ENCODE assay signal across 25 cellular contexts in the genomic region with DNA sequence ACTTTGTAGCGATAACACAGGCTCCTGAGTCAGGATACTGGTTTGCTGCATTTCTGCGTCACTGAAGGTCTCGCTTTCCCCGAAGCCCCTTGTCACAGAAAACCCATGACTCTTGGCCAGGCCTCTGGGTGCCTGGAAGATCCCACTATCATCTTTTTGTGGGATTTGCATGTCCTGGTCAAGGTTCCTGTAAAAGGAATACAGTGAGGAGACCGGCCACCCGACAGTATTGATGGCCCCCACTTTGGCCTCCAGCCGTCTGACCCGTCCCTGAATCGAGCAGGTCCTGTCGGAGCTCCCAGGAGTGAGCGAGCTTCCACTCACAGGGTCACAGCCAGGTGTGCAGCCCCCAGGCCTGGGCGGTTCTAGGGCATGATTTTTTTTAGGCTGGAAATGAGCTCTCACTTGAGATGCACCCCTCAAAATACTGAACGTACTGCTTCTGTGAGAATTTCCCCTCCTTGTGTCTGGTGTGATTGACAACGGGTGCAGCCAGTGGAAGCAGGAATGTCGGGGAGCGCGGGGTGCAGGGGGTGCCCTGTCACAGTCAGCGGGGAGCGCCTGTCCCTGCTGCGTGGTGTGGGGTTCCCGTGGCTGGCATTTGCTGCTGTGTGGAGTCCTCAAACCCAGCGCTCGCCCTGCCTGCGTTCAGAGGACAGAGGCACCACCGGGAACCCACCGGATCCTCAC.
DNase-seq lines count a peak whose midpoint lies in the region; ATAC-seq and TF ChIP-seq lines count a peak whose summit lies in the region.
"Had no signal": no experiment of that assay in that cellular context is flagged by ENCODE, and none has a peak within 500 bp of the region (broad histone marks: within the 10 kb centered on the region; RNA-seq: fewer than 3 reads in every experiment).

No MANE protein-coding gene starts in this region.

- H3K27me3 ChIP-seq in heart right ventricle (no peaks in the 10 kb centered on the region), PC-3 (ENCODE audit: low read length) (no peaks in the 10 kb centered on the region), spleen (replicated peaks in 1 of 7) (no peaks in the 10 kb centered on the region)
- H3K27me3 ChIP-seq: BLaER1, colonic mucosa, left lung, right lobe of liver had no signal

- WGBS in heart right ventricle, 2 donors: 92 to 93% methylated on average over 26 of the region's 26 CpGs
- 88 to 94% (median 93%) methylated on average over 17 to 26 of the region's 26 CpGs for WGBS in spleen, 5 donors

- H2AFZ ChIP-seq in PC-3 (ENCODE audit: low read length): no peak overlapping the region
- H2AFZ ChIP-seq: parathyroid adenoma had no signal

- H3K27ac ChIP-seq in heart right ventricle (no peak overlapping the region), PC-3 (ENCODE audit: low read length) (peak overlapping the region; percentile 99), spleen (no peak overlapping the region)
- H3K27ac ChIP-seq: BLaER1, colonic mucosa, left lung, parathyroid adenoma, right lobe of liver, VCaP had no signal

- no peak for TF ChIP-seq POLR2A in spleen (IDR thresholded peaks at IDR 0.05)

- H3K36me3 ChIP-seq in heart right ventricle: peaks cover 0 to 99% (median 34%) of the 10 kb centered on the region in 9 donors
- peaks cover 20% of the 10 kb centered on the region; the same call in 1 of the 2 replicates for H3K36me3 ChIP-seq in PC-3 (ENCODE audit: low read depth, low read length)
- H3K36me3 ChIP-seq in spleen: peaks cover 0 to 100% (median 65%) of the 10 kb centered on the region in 6 donors
- H3K36me3 ChIP-seq: colonic mucosa had no signal

- POLR2A ChIA-PET in PC-3 (lab: Charles Lee; ENCODE audit: unreplicated experiment): no interaction called here

- H3K9me3 Mint-ChIP-seq in effector memory CD8-positive, alpha-beta T cell: no peaks in the 10 kb centered on the region
- H3K9me3 Mint-ChIP-seq: natural killer cell treated with Interleukin-12 subunit alpha and Interleukin-12 subunit beta and Interleukin-15 and Interleukin-18, amount 100 ng/mL, for 72 hours; T-helper 1 cell treated with Interleukin-12 subunit alpha and Interleukin-12 subunit beta and Interleukin-4 antibody, amounts not matched to agents 30 μg/mL and 1 μg/mL, for 36 hours had no signal

- no peak for ATAC-seq in Right ventricle myocardium superior (ENCODE audit: poor library complexity)
- no peak for ATAC-seq in heart right ventricle
- no peak for ATAC-seq in PC-3
- no peak for ATAC-seq in effector memory CD8-positive, alpha-beta T cell (replicated peaks)
- ATAC-seq in GM18858 (IDR thresholded peaks at IDR 0.05; ENCODE audit: unreplicated experiment): no peak
- ATAC-seq: left lung had no signal

- H3K9me2 ChIP-seq in PC-3 (replicated peaks; ENCODE audit: low read length): no peaks in the 10 kb centered on the region

- H3K27ac Mint-ChIP-seq in effector memory CD8-positive, alpha-beta T cell: peak overlapping the region; percentile 69 to 93

- H3F3A ChIP-seq in PC-3 (ENCODE audit: low read length, unreplicated experiment): no peaks in the 10 kb centered on the region

- peak overlapping the region; percentile 87 for H3K9ac ChIP-seq in PC-3 (ENCODE audit: low read length)
- H3K9ac ChIP-seq: BLaER1, parathyroid adenoma had no signal

- no peaks in the 10 kb centered on the region for H4K20me1 ChIP-seq in PC-3 (ENCODE audit: low read length)

- no peaks in the 10 kb centered on the region for H3K4me1 ChIP-seq in heart right ventricle
- peaks cover 33% of the 10 kb centered on the region for H3K4me1 ChIP-seq in PC-3 (ENCODE audit: insufficient read depth, low read length)
- H3K4me1 ChIP-seq in spleen: no peaks in the 10 kb centered on the region
- H3K4me1 ChIP-seq: colonic mucosa, left lung, parathyroid adenoma, right lobe of liver had no signal

- peaks cover 12% of the 10 kb centered on the region; the same call in 1 of the 2 replicates for H3K79me2 ChIP-seq in PC-3 (ENCODE audit: low read length)

- BruUV-seq in PC-3 (replicated peaks; lab: Mats Ljungman, UMichigan): no TSS peak

- CTCF ChIA-PET in PC-3 (lab: Charles Lee): no interaction called here

- no peak overlapping the region for H3K4me3 ChIP-seq in heart right ventricle
- peak overlapping the region; percentile 13; the same call in 1 of the 2 replicates for H3K4me3 ChIP-seq in PC-3 (ENCODE audit: low read length)
- H3K4me3 ChIP-seq in spleen: no peak overlapping the region
- H3K4me3 ChIP-seq: BLaER1, colonic mucosa, left lung, right lobe of liver had no signal

- H3K4me2 ChIP-seq in PC-3 (ENCODE audit: low read length): peak overlapping the region; percentile 69

- H3K9me3 ChIP-seq in heart right ventricle: no peaks in the 10 kb centered on the region
- H3K9me3 ChIP-seq in PC-3 (ENCODE audit: low read length): no peaks in the 10 kb centered on the region
- no peaks in the 10 kb centered on the region for H3K9me3 ChIP-seq in spleen
- H3K9me3 ChIP-seq: BLaER1, colonic mucosa, left lung, right lobe of liver had no signal

- H3K27me3 Mint-ChIP-seq in effector memory CD8-positive, alpha-beta T cell: no peaks in the 10 kb centered on the region
- H3K27me3 Mint-ChIP-seq: brain; natural killer cell treated with Interleukin-12 subunit alpha and Interleukin-12 subunit beta and Interleukin-15 and Interleukin-18, amount 100 ng/mL, for 72 hours had no signal

- peaks cover 34% of the 10 kb centered on the region for H3K36me3 Mint-ChIP-seq in effector memory CD8-positive, alpha-beta T cell (ENCODE audit: insufficient read depth)

- peaks cover 6 to 15% of the 10 kb centered on the region in 2 donors for H3K4me1 Mint-ChIP-seq in effector memory CD8-positive, alpha-beta T cell (ENCODE audit: low read depth in 2 of 2)

- TF ChIP-seq CTCF in heart right ventricle (IDR thresholded peaks at IDR 0.05): no peak
- TF ChIP-seq CTCF in PC-3 (conservative IDR thresholded peaks at IDR 0.05; ENCODE audit: low read depth, low read length): no peak
- TF ChIP-seq CTCF in spleen (IDR thresholded peaks at IDR 0.05 in 8 of 11, conservative IDR thresholded peaks at IDR 0.05 in 3 of 11): no peak

- DNase-seq in Right ventricle myocardium superior (peak; percentile 37), heart right ventricle (no peak), PC-3 (no peak), spleen (peak; percentile 70), NCI-H1417 treated with DMSO at 0.1 percent for 48 hours (lab: John Stamatoyannopoulos, UW) (no peak), NCI-H510A treated with DMSO at 0.1 percent for 48 hours (lab: John Stamatoyannopoulos, UW) (no peak)
- no peak for DNase-seq in effector memory CD8-positive, alpha-beta T cell
- DNase-seq: activated gamma-delta T cell, activated T-cell treated with anti-CD3 and anti-CD28 coated beads for 4 hours, Calu3, colonic mucosa, glutamatergic neuron, KBM-7, NCI-H1694, right lobe of liver, SIG-M5, substantia nigra had no signal

- peak overlapping the region; percentile 48 to 74 for H3K4me3 Mint-ChIP-seq in effector memory CD8-positive, alpha-beta T cell
- H3K4me3 Mint-ChIP-seq: brain; T-helper 1 cell treated with Interleukin-12 subunit alpha and Interleukin-12 subunit beta and Interleukin-4 antibody, amounts not matched to agents 30 μg/mL and 1 μg/mL, for 36 hours had no signal

- intact Hi-C loops in Right ventricle myocardium superior (cut with DNase I): no loop called here
- intact Hi-C loops in heart right ventricle (cut with DNase I): no loop called here
- intact Hi-C loops in PC-3 (cut with micrococcal nuclease): loop anchor here (1.0 to 5.0 kb wide), 3 partner anchors 28 to 200 kb away; no protein-coding TSS in a partner anchor
- intact Hi-C loops in spleen (cut with DNase I; ENCODE audit: low total_unique reads): no loop called here

Comparison
In these comparisons a context has a peak if more than half of its experiments do, and no peak if none do; other contexts are left out.
1. DNase-seq: peak in Right ventricle myocardium superior (single experiment) and spleen (single experiment); none in heart right ventricle (0 of 2), PC-3 (single experiment), effector memory CD8-positive, alpha-beta T cell (0 of 3), NCI-H1417 treated with DMSO at 0.1 percent for 48 hours (single experiment) and NCI-H510A treated with DMSO at 0.1 percent for 48 hours (single experiment).